In the genomic region with DNA sequence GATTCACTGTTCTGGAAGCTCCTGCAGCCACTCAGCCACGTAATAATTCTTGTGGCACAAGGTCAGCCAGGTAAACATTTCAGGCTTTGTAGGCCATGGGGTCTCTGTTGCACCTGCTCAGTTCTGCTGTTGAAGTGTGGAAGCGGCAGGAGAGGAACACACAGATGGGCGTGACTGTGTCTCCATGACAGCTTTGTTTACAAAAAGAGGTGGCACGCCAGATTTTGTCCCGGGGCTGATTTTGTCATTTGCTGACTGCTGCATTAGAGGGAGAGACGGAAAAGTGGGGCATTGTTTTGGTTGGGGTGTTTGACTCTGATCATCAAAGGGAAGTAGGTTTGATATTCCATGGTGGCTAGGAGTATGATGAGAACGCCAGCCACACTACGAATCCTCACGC, we compare ENCODE assay signal across 26 cellular contexts.
DNase-seq lines count a peak whose midpoint lies in the region; ATAC-seq and TF ChIP-seq lines count a peak whose summit lies in the region.
"Had no signal": no experiment of that assay in that cellular context is flagged by ENCODE, and none has a peak within 500 bp of the region (broad histone marks: within the 10 kb centered on the region; RNA-seq: fewer than 3 reads in every experiment).

No MANE protein-coding gene starts in this region.

- peaks cover 37% of the 10 kb centered on the region for H3K4me1 Mint-ChIP-seq in activated naive CD8-positive, alpha-beta T cell (ENCODE audit: low read depth)
- H3K4me1 Mint-ChIP-seq in activated naive CD8-positive, alpha-beta T cell treated with anti-CD3 and anti-CD28 coated beads, Interleukin-2, amount 50 U/mL, for 24 hours: peaks cover 26% of the 10 kb centered on the region
- H3K4me1 Mint-ChIP-seq in activated T-helper 17 cell treated with anti-CD3 and anti-CD28 coated beads, Interleukin-2, amount 50 U/mL, for 72 hours: peaks cover 19% of the 10 kb centered on the region
- H3K4me1 Mint-ChIP-seq: brain, WTC11 had no signal

- H3K27me3 ChIP-seq in upper lobe of right lung: no peaks in the 10 kb centered on the region
- H3K27me3 ChIP-seq: BE2C had no signal

- no peak overlapping the region for H3K4me3 Mint-ChIP-seq in activated naive CD8-positive, alpha-beta T cell
- no peak overlapping the region for H3K4me3 Mint-ChIP-seq in activated naive CD8-positive, alpha-beta T cell treated with anti-CD3 and anti-CD28 coated beads, Interleukin-2, amount 50 U/mL, for 24 hours
- H3K4me3 Mint-ChIP-seq in activated T-helper 17 cell treated with anti-CD3 and anti-CD28 coated beads, Interleukin-2, amount 50 U/mL, for 72 hours: no peak overlapping the region
- H3K4me3 Mint-ChIP-seq: brain; IgD-negative memory B cell; T-helper 2 cell treated with Interferon-gamma antibody and Interleukin-4, amounts not matched to agents 5 μg/mL and 100 μg/mL, for 36 hours; type B pancreatic cell; WTC11 had no signal

- H3K27me3 Mint-ChIP-seq in activated naive CD8-positive, alpha-beta T cell: no peaks in the 10 kb centered on the region
- H3K27me3 Mint-ChIP-seq in activated naive CD8-positive, alpha-beta T cell treated with anti-CD3 and anti-CD28 coated beads, Interleukin-2, amount 50 U/mL, for 24 hours: no peaks in the 10 kb centered on the region
- H3K27me3 Mint-ChIP-seq in activated T-helper 17 cell treated with anti-CD3 and anti-CD28 coated beads, Interleukin-2, amount 50 U/mL, for 72 hours: no peaks in the 10 kb centered on the region
- H3K27me3 Mint-ChIP-seq: IgD-negative memory B cell had no signal

- no peaks in the 10 kb centered on the region for H3K9me3 Mint-ChIP-seq in activated naive CD8-positive, alpha-beta T cell (ENCODE audit: low read depth)
- no peaks in the 10 kb centered on the region for H3K9me3 Mint-ChIP-seq in activated naive CD8-positive, alpha-beta T cell treated with anti-CD3 and anti-CD28 coated beads, Interleukin-2, amount 50 U/mL, for 24 hours
- no peaks in the 10 kb centered on the region for H3K9me3 Mint-ChIP-seq in activated T-helper 17 cell treated with anti-CD3 and anti-CD28 coated beads, Interleukin-2, amount 50 U/mL, for 72 hours
- H3K9me3 Mint-ChIP-seq: IgD-negative memory B cell; T-helper 2 cell treated with Interferon-gamma antibody and Interleukin-4, amounts not matched to agents 5 μg/mL and 100 μg/mL, for 36 hours; type B pancreatic cell had no signal

- peaks cover 6% of the 10 kb centered on the region for H3K36me3 Mint-ChIP-seq in activated naive CD8-positive, alpha-beta T cell
- no peaks in the 10 kb centered on the region for H3K36me3 Mint-ChIP-seq in activated naive CD8-positive, alpha-beta T cell treated with anti-CD3 and anti-CD28 coated beads, Interleukin-2, amount 50 U/mL, for 24 hours (ENCODE audit: low read depth)
- no peaks in the 10 kb centered on the region for H3K36me3 Mint-ChIP-seq in activated T-helper 17 cell treated with anti-CD3 and anti-CD28 coated beads, Interleukin-2, amount 50 U/mL, for 72 hours (ENCODE audit: low read depth)
- H3K36me3 Mint-ChIP-seq: type B pancreatic cell had no signal

- intact Hi-C loops in upper lobe of right lung (cut with DNase I): no loop called here

- peak overlapping the region; percentile 61 for H3K27ac Mint-ChIP-seq in activated naive CD8-positive, alpha-beta T cell
- H3K27ac Mint-ChIP-seq in activated naive CD8-positive, alpha-beta T cell treated with anti-CD3 and anti-CD28 coated beads, Interleukin-2, amount 50 U/mL, for 24 hours: no peak overlapping the region
- peak overlapping the region; percentile 46 for H3K27ac Mint-ChIP-seq in activated T-helper 17 cell treated with anti-CD3 and anti-CD28 coated beads, Interleukin-2, amount 50 U/mL, for 72 hours
- H3K27ac Mint-ChIP-seq: brain; T-helper 2 cell treated with Interferon-gamma antibody and Interleukin-4, amounts not matched to agents 5 μg/mL and 100 μg/mL, for 36 hours; type B pancreatic cell; WTC11 had no signal

- no peak for DNase-seq in activated naive CD8-positive, alpha-beta T cell treated with anti-CD3 and anti-CD28 coated beads, Interleukin-2, amount 50 U/mL, for 24 hours
- DNase-seq in NCI-H2081 treated with DMSO at 0.1 percent for 48 hours (lab: John Stamatoyannopoulos, UW) (peak; percentile 14), upper lobe of right lung (peak; percentile 15), GF-D8 (lab: John Stamatoyannopoulos, UW) (no peak), T1000 (lab: John Stamatoyannopoulos, UW) (no peak), iPS-NIHi7 (ENCODE audit: extremely low spot score) (no peak)
- DNase-seq: activated CD4-positive, alpha-beta T cell treated with anti-CD3 and anti-CD28 coated beads, Interleukin-2, amount 50 U/mL, for 4 hours; activated gamma-delta T cell; BE2C; kidney glomerular epithelial cell; mammary epithelial cell; NCI-H146; NCI-H446 treated with DMSO at 0.1 percent for 48 hours; retina; RPMI8226; SK-N-SH; stimulated activated CD4-positive, alpha-beta T cell treated with anti-CD3 and anti-CD28 coated beads, Interleukin-12 subunit alpha, Interleukin-12 subunit beta, amount 100 ng/mL, for 4 hours had no signal

- H3K9me3 ChIP-seq in upper lobe of right lung: no peaks in the 10 kb centered on the region
- H3K9me3 ChIP-seq: BE2C had no signal

- no peak overlapping the region for H3K27ac ChIP-seq in upper lobe of right lung
- H3K27ac ChIP-seq: A549, coronary artery had no signal

- no peak for ATAC-seq in activated naive CD8-positive, alpha-beta T cell treated with anti-CD3 and anti-CD28 coated beads, Interleukin-2, amount 50 U/mL, for 24 hours
- no peak for ATAC-seq in activated T-helper 17 cell treated with anti-CD3 and anti-CD28 coated beads, Interleukin-2, amount 50 U/mL, for 72 hours (replicated peaks)
- no peak for ATAC-seq in upper lobe of right lung
- ATAC-seq: A549, WTC11 had no signal

- H3K4me1 ChIP-seq in upper lobe of right lung: no peaks in the 10 kb centered on the region
- H3K4me1 ChIP-seq: A549, BE2C had no signal

- no peak for TF ChIP-seq CTCF in upper lobe of right lung (IDR thresholded peaks at IDR 0.05)

- no peaks in the 10 kb centered on the region for H3K36me3 ChIP-seq in upper lobe of right lung
- H3K36me3 ChIP-seq: BE2C had no signal

- no peak overlapping the region for H3K4me3 ChIP-seq in upper lobe of right lung
- H3K4me3 ChIP-seq: A549, coronary artery had no signal

Comparison
In these comparisons a context has a peak if more than half of its experiments do, and no peak if none do; other contexts are left out.
1. DNase-seq: peak in NCI-H2081 treated with DMSO at 0.1 percent for 48 hours (single experiment) and upper lobe of right lung (single experiment); none in activated naive CD8-positive, alpha-beta T cell treated with anti-CD3 and anti-CD28 coated beads, Interleukin-2, amount 50 U/mL, for 24 hours (single experiment), GF-D8 (single experiment), T1000 (single experiment) and iPS-NIHi7 (single experiment).